8 cellular contexts compared by ENCODE assay signal in genomic region chr17:8188408-8188839, GRCh38. TPM values are rescaled to one million over a fixed set of nuclear protein-coding genes. Genes with fewer than 3 reads are reported as not detected.
DNase-seq lines count a peak whose midpoint lies in the region; ATAC-seq and TF ChIP-seq lines count a peak whose summit lies in the region.

No MANE protein-coding gene starts in this region.

- no peaks in the 10 kb centered on the region for H3K9me3 ChIP-seq in thoracic aorta

- CTCF ChIA-PET in activated CD8-positive, alpha-beta T cell treated with anti-CD3 and anti-CD28 coated beads for 36 hours (lab: Charles Lee) = interaction anchor here (0.9 to 6.6 kb wide), 7 partner anchors 11 to 112 kb away, joined by 3 to 50 read pairs (median 28); partner anchors contain the start of genes ALOXE3, CTC1 and PFAS
- CTCF ChIA-PET in activated CD8-positive, alpha-beta T cell treated with anti-CD3 and anti-CD28 coated beads, Interleukin-2, amount 10 ng/mL, durations not matched to agents 7 days and 5 days (lab: Charles Lee) = interaction anchor here (0.7 to 4.0 kb wide), 15 partner anchors 8 to 128 kb away, joined by 3 to 34 read pairs (median 5); partner anchors contain the start of genes AURKB, CTC1, HES7 and PFAS

- H3K4me3 ChIP-seq in thoracic aorta = peak overlapping the region; percentile 73

- H3K4me3 Mint-ChIP-seq in activated CD8-positive, alpha-beta T cell treated with anti-CD3 and anti-CD28 coated beads for 36 hours = no peak overlapping the region
- H3K4me3 Mint-ChIP-seq in activated CD8-positive, alpha-beta T cell treated with anti-CD3 and anti-CD28 coated beads, Interleukin-2, amount 10 ng/mL, durations not matched to agents 7 days and 5 days = no peak overlapping the region
- H3K4me3 Mint-ChIP-seq in activated T-helper 2 cell treated with anti-CD3 and anti-CD28 coated beads, Interferon-gamma antibody, Interleukin-2, Interleukin-4, amounts not matched to agents 10 μg/mL and 5 μg/mL and 100 μg/mL, durations not matched to agents 14 hours and 24 hours and 36 hours (ENCODE audit: low read depth) = no peak overlapping the region

- peak overlapping the region; percentile 91 to 95 for H3K27ac ChIP-seq in thoracic aorta

- H3K36me3 Mint-ChIP-seq in activated CD8-positive, alpha-beta T cell treated with anti-CD3 and anti-CD28 coated beads for 36 hours (ENCODE audit: low read depth) = no peaks in the 10 kb centered on the region
- peaks cover 2% of the 10 kb centered on the region for H3K36me3 Mint-ChIP-seq in activated CD8-positive, alpha-beta T cell treated with anti-CD3 and anti-CD28 coated beads, Interleukin-2, amount 10 ng/mL, durations not matched to agents 7 days and 5 days (ENCODE audit: low read depth)
- no peaks in the 10 kb centered on the region for H3K36me3 Mint-ChIP-seq in activated T-helper 2 cell treated with anti-CD3 and anti-CD28 coated beads, Interferon-gamma antibody, Interleukin-2, Interleukin-4, amounts not matched to agents 10 μg/mL and 5 μg/mL and 100 μg/mL, durations not matched to agents 14 hours and 24 hours and 36 hours (ENCODE audit: low read depth)

- no peak for ATAC-seq in activated CD8-positive, alpha-beta T cell treated with anti-CD3 and anti-CD28 coated beads for 36 hours
- ATAC-seq in activated CD8-positive, alpha-beta T cell treated with anti-CD3 and anti-CD28 coated beads, Interleukin-2, amount 10 ng/mL, durations not matched to agents 7 days and 5 days = no peak
- ATAC-seq in thoracic aorta (ENCODE audit: insufficient number of reproducible peaks, low FRiP score, low read depth) = no peak
- ATAC-seq in HG03354 (IDR thresholded peaks at IDR 0.05; ENCODE audit: poor library complexity, severe bottlenecking, unreplicated experiment) = no peak

- TF ChIP-seq CTCF in activated CD8-positive, alpha-beta T cell treated with anti-CD3 and anti-CD28 coated beads for 36 hours (IDR thresholded peaks at IDR 0.05) = no peak
- no peak for TF ChIP-seq CTCF in thoracic aorta (IDR thresholded peaks at IDR 0.05)

- H3K36me3 ChIP-seq in thoracic aorta = no peaks in the 10 kb centered on the region

- intact Hi-C loops in activated CD8-positive, alpha-beta T cell treated with anti-CD3 and anti-CD28 coated beads for 36 hours (cut with micrococcal nuclease) = no loop called here
- intact Hi-C loops in activated T-helper 2 cell treated with anti-CD3 and anti-CD28 coated beads, Interferon-gamma antibody, Interleukin-2, Interleukin-4, amounts not matched to agents 10 μg/mL and 5 μg/mL and 100 μg/mL, durations not matched to agents 14 hours and 24 hours and 36 hours (cut with micrococcal nuclease) = no loop called here

- no peaks in the 10 kb centered on the region for H3K27me3 Mint-ChIP-seq in activated CD8-positive, alpha-beta T cell treated with anti-CD3 and anti-CD28 coated beads for 36 hours
- H3K27me3 Mint-ChIP-seq in activated CD8-positive, alpha-beta T cell treated with anti-CD3 and anti-CD28 coated beads, Interleukin-2, amount 10 ng/mL, durations not matched to agents 7 days and 5 days (ENCODE audit: low read depth) = peaks cover 3% of the 10 kb centered on the region
- no peaks in the 10 kb centered on the region for H3K27me3 Mint-ChIP-seq in activated T-helper 2 cell treated with anti-CD3 and anti-CD28 coated beads, Interferon-gamma antibody, Interleukin-2, Interleukin-4, amounts not matched to agents 10 μg/mL and 5 μg/mL and 100 μg/mL, durations not matched to agents 14 hours and 24 hours and 36 hours (ENCODE audit: low read depth)

- H3K4me1 ChIP-seq in thoracic aorta (ENCODE audit: control insufficient read depth in 1 of 2, low read depth in 2 of 2) = peaks cover 20 to 36% of the 10 kb centered on the region in 2 donors

- POLR2A ChIA-PET in activated CD8-positive, alpha-beta T cell treated with anti-CD3 and anti-CD28 coated beads for 36 hours (lab: Charles Lee) = interaction anchor here (0.7 to 12.1 kb wide), 20 partner anchors 7 to 278 kb away, joined by 3 to 273 read pairs (median 5); partner anchors contain the start of genes AURKB, CTC1, HES7 and SLC25A35
- POLR2A ChIA-PET in activated CD8-positive, alpha-beta T cell treated with anti-CD3 and anti-CD28 coated beads, Interleukin-2, amount 10 ng/mL, durations not matched to agents 7 days and 5 days (lab: Charles Lee) = interaction anchor here (0.6 to 7.6 kb wide), 15 partner anchors 11 to 69 kb away, joined by 3 to 212 read pairs (median 5); partner anchors contain the start of genes AURKB, CTC1 and PER1

- no peaks in the 10 kb centered on the region for H3K27me3 ChIP-seq in thoracic aorta (replicated peaks; ENCODE audit: insufficient read depth)

- no peaks in the 10 kb centered on the region for H3K9me3 Mint-ChIP-seq in activated CD8-positive, alpha-beta T cell treated with anti-CD3 and anti-CD28 coated beads for 36 hours
- no peaks in the 10 kb centered on the region for H3K9me3 Mint-ChIP-seq in activated CD8-positive, alpha-beta T cell treated with anti-CD3 and anti-CD28 coated beads, Interleukin-2, amount 10 ng/mL, durations not matched to agents 7 days and 5 days (ENCODE audit: insufficient read depth)
- no peaks in the 10 kb centered on the region for H3K9me3 Mint-ChIP-seq in activated T-helper 2 cell treated with anti-CD3 and anti-CD28 coated beads, Interferon-gamma antibody, Interleukin-2, Interleukin-4, amounts not matched to agents 10 μg/mL and 5 μg/mL and 100 μg/mL, durations not matched to agents 14 hours and 24 hours and 36 hours

- H3K4me1 Mint-ChIP-seq in activated CD8-positive, alpha-beta T cell treated with anti-CD3 and anti-CD28 coated beads for 36 hours (ENCODE audit: low read depth) = peaks cover 13% of the 10 kb centered on the region
- H3K4me1 Mint-ChIP-seq in activated CD8-positive, alpha-beta T cell treated with anti-CD3 and anti-CD28 coated beads, Interleukin-2, amount 10 ng/mL, durations not matched to agents 7 days and 5 days (ENCODE audit: low read depth) = peaks cover 17% of the 10 kb centered on the region
- H3K4me1 Mint-ChIP-seq in activated T-helper 2 cell treated with anti-CD3 and anti-CD28 coated beads, Interferon-gamma antibody, Interleukin-2, Interleukin-4, amounts not matched to agents 10 μg/mL and 5 μg/mL and 100 μg/mL, durations not matched to agents 14 hours and 24 hours and 36 hours (ENCODE audit: low read depth) = peaks cover 14% of the 10 kb centered on the region

- peak; percentile 31 for DNase-seq in activated CD8-positive, alpha-beta T cell treated with anti-CD3 and anti-CD28 coated beads for 36 hours
- no peak for DNase-seq in activated CD8-positive, alpha-beta T cell treated with anti-CD3 and anti-CD28 coated beads, Interleukin-2, amount 10 ng/mL, durations not matched to agents 7 days and 5 days
- DNase-seq in activated T-helper 2 cell treated with anti-CD3 and anti-CD28 coated beads, Interferon-gamma antibody, Interleukin-2, Interleukin-4, amounts not matched to agents 10 μg/mL and 5 μg/mL and 100 μg/mL, durations not matched to agents 14 hours and 24 hours and 36 hours (ENCODE audit: low spot score) = peak; percentile 20
- DNase-seq in inferior parietal cortex (ENCODE audit: extremely low spot score) = peak; percentile 10
- DNase-seq in thoracic aorta (ENCODE audit: low spot score) = no peak
- DNase-seq in ecto neural progenitor cell (ENCODE audit: low spot score) = no peak
- DNase-seq in LoVo (ENCODE audit: low spot score) = no peak

- H3K27ac Mint-ChIP-seq in activated CD8-positive, alpha-beta T cell treated with anti-CD3 and anti-CD28 coated beads for 36 hours = no peak overlapping the region
- no peak overlapping the region for H3K27ac Mint-ChIP-seq in activated CD8-positive, alpha-beta T cell treated with anti-CD3 and anti-CD28 coated beads, Interleukin-2, amount 10 ng/mL, durations not matched to agents 7 days and 5 days
- H3K27ac Mint-ChIP-seq in activated T-helper 2 cell treated with anti-CD3 and anti-CD28 coated beads, Interferon-gamma antibody, Interleukin-2, Interleukin-4, amounts not matched to agents 10 μg/mL and 5 μg/mL and 100 μg/mL, durations not matched to agents 14 hours and 24 hours and 36 hours = no peak overlapping the region

RNA-seq across cellular contexts. Expression of gene BORCS6, which starts 1.6 kb away (rescaled TPM):
- total RNA-seq in activated CD8-positive, alpha-beta T cell treated with anti-CD3 and anti-CD28 coated beads for 36 hours = 1 to 10 TPM; 5.5 to 6.2 TPM
- 10 to 100 TPM; 12.7 TPM for total RNA-seq in activated CD8-positive, alpha-beta T cell treated with anti-CD3 and anti-CD28 coated beads, Interleukin-2, amount 10 ng/mL, durations not matched to agents 7 days and 5 days
- total RNA-seq in activated T-helper 2 cell treated with anti-CD3 and anti-CD28 coated beads, Interferon-gamma antibody, Interleukin-2, Interleukin-4, amounts not matched to agents 10 μg/mL and 5 μg/mL and 100 μg/mL, durations not matched to agents 14 hours and 24 hours and 36 hours = 7.8 and 8.0 TPM in 2 replicates
- total RNA-seq in thoracic aorta = 10 to 100 TPM; 11.9 to 13.8 TPM

RNA-seq across cellular contexts. Expression of gene TMEM107, which starts 12.2 kb away (rescaled TPM):
- total RNA-seq in activated CD8-positive, alpha-beta T cell treated with anti-CD3 and anti-CD28 coated beads for 36 hours = 10 to 100 TPM; 33.4 to 35.9 TPM
- 10 to 100 TPM; 39.6 to 44.1 TPM for total RNA-seq in activated CD8-positive, alpha-beta T cell treated with anti-CD3 and anti-CD28 coated beads, Interleukin-2, amount 10 ng/mL, durations not matched to agents 7 days and 5 days
- total RNA-seq in activated T-helper 2 cell treated with anti-CD3 and anti-CD28 coated beads, Interferon-gamma antibody, Interleukin-2, Interleukin-4, amounts not matched to agents 10 μg/mL and 5 μg/mL and 100 μg/mL, durations not matched to agents 14 hours and 24 hours and 36 hours = 18.7 and 25.0 TPM in 2 replicates
- total RNA-seq in thoracic aorta = 10 to 100 TPM in 1 of 2 donors, 1 to 10 TPM in 1; 8.4 to 32.1 TPM

RNA-seq across cellular contexts. Expression of gene AURKB, which starts 22.0 kb away (rescaled TPM):
- total RNA-seq in activated CD8-positive, alpha-beta T cell treated with anti-CD3 and anti-CD28 coated beads for 36 hours = 100 to 1,000 TPM; 170 to 174 TPM
- total RNA-seq in activated CD8-positive, alpha-beta T cell treated with anti-CD3 and anti-CD28 coated beads, Interleukin-2, amount 10 ng/mL, durations not matched to agents 7 days and 5 days = 100 to 1,000 TPM; 182 to 210 TPM
- 113 TPM in 2 replicates for total RNA-seq in activated T-helper 2 cell treated with anti-CD3 and anti-CD28 coated beads, Interferon-gamma antibody, Interleukin-2, Interleukin-4, amounts not matched to agents 10 μg/mL and 5 μg/mL and 100 μg/mL, durations not matched to agents 14 hours and 24 hours and 36 hours
- total RNA-seq in thoracic aorta = 1 to 10 TPM in 1 of 2 donors, not detected in 1; 1.6 TPM

RNA-seq across cellular contexts. Expression of gene VAMP2, which starts 25.7 kb away (rescaled TPM):
- total RNA-seq in activated CD8-positive, alpha-beta T cell treated with anti-CD3 and anti-CD28 coated beads for 36 hours = 10 to 100 TPM; 30.0 to 33.7 TPM
- total RNA-seq in activated CD8-positive, alpha-beta T cell treated with anti-CD3 and anti-CD28 coated beads, Interleukin-2, amount 10 ng/mL, durations not matched to agents 7 days and 5 days = 10 to 100 TPM; 56.3 to 56.7 TPM
- 44.6 and 44.7 TPM in 2 replicates for total RNA-seq in activated T-helper 2 cell treated with anti-CD3 and anti-CD28 coated beads, Interferon-gamma antibody, Interleukin-2, Interleukin-4, amounts not matched to agents 10 μg/mL and 5 μg/mL and 100 μg/mL, durations not matched to agents 14 hours and 24 hours and 36 hours
- 10 to 100 TPM; 36.0 to 50.3 TPM for total RNA-seq in thoracic aorta

RNA-seq across cellular contexts. Expression of gene PER1, which starts 36.2 kb away (rescaled TPM):
- 100 to 1,000 TPM; 123 to 129 TPM for total RNA-seq in activated CD8-positive, alpha-beta T cell treated with anti-CD3 and anti-CD28 coated beads for 36 hours
- 10 to 100 TPM; 35.0 to 38.1 TPM for total RNA-seq in activated CD8-positive, alpha-beta T cell treated with anti-CD3 and anti-CD28 coated beads, Interleukin-2, amount 10 ng/mL, durations not matched to agents 7 days and 5 days
- 41.8 and 43.2 TPM in 2 replicates for total RNA-seq in activated T-helper 2 cell treated with anti-CD3 and anti-CD28 coated beads, Interferon-gamma antibody, Interleukin-2, Interleukin-4, amounts not matched to agents 10 μg/mL and 5 μg/mL and 100 μg/mL, durations not matched to agents 14 hours and 24 hours and 36 hours
- total RNA-seq in thoracic aorta = 100 to 1,000 TPM; 175 to 292 TPM

Comparison
In these comparisons a context has a peak if more than half of its experiments do, and no peak if none do; other contexts are left out.
1. DNase-seq: peak in activated CD8-positive, alpha-beta T cell treated with anti-CD3 and anti-CD28 coated beads for 36 hours (single experiment), activated T-helper 2 cell treated with anti-CD3 and anti-CD28 coated beads, Interferon-gamma antibody, Interleukin-2, Interleukin-4, amounts not matched to agents 10 μg/mL and 5 μg/mL and 100 μg/mL, durations not matched to agents 14 hours and 24 hours and 36 hours (single experiment) and inferior parietal cortex (single experiment); none in activated CD8-positive, alpha-beta T cell treated with anti-CD3 and anti-CD28 coated beads, Interleukin-2, amount 10 ng/mL, durations not matched to agents 7 days and 5 days (single experiment), thoracic aorta (single experiment), ecto neural progenitor cell (single experiment) and LoVo (single experiment).
2. RNA of gene AURKB, which starts 22.0 kb away (total RNA-seq): 182 to 210 TPM in activated CD8-positive, alpha-beta T cell treated with anti-CD3 and anti-CD28 coated beads, Interleukin-2, amount 10 ng/mL, durations not matched to agents 7 days and 5 days, 170 to 174 TPM in activated CD8-positive, alpha-beta T cell treated with anti-CD3 and anti-CD28 coated beads for 36 hours and 113 TPM in activated T-helper 2 cell treated with anti-CD3 and anti-CD28 coated beads, Interferon-gamma antibody, Interleukin-2, Interleukin-4, amounts not matched to agents 10 μg/mL and 5 μg/mL and 100 μg/mL, durations not matched to agents 14 hours and 24 hours and 36 hours; 1.6 TPM in thoracic aorta; every median in the first group is over 10 times any median in the second.